Comparison of ENCODE assay signal across 20 cellular contexts in genomic region chr5:111722016-111722591, GRCh38.
"Had no signal": no experiment of that assay in that cellular context is flagged by ENCODE, and none has a peak within 500 bp of the region (broad histone marks: within the 10 kb centered on the region; RNA-seq: fewer than 3 reads in every experiment).

No MANE protein-coding gene starts in this region.

- ATAC-seq: left cardiac atrium; natural killer cell; stimulated activated naive B cell treated with anti-CD40 and anti-IgM and Interleukin-4, amounts not matched to agents 10 μg/mL and 1 μg/mL and 100 μg/mL, for 72 hours; T-cell had no signal

- H3K27ac Mint-ChIP-seq: activated B cell treated with CpG ODN at 0.5 μM for 24 hours; activated CD4-positive, alpha-beta memory T cell treated with anti-CD3 and anti-CD28 coated beads, Interleukin-2, amount 10 ng/mL, durations not matched to agents 7 days and 5 days; activated T-helper 2 cell treated with anti-CD3 and anti-CD28 coated beads, Interferon-gamma antibody, Interleukin-2, Interleukin-4, amounts not matched to agents 10 μg/mL and 5 μg/mL and 100 μg/mL, durations not matched to agents 14 hours and 24 hours and 36 hours; dendritic cell treated with granulocyte-macrophage colony-stimulating factor and Interleukin-4, amounts not matched to agents 40 ng/mL and 50 ng/mL, for 4 days; natural killer cell; stimulated activated naive B cell treated with anti-CD40 and anti-IgM and Interleukin-4, amounts not matched to agents 10 μg/mL and 1 μg/mL and 100 μg/mL, for 72 hours; T-cell had no signal

- H3K4me3 ChIP-seq: ascending aorta, esophagus muscularis mucosa, hepatocyte, thoracic aorta, upper lobe of left lung had no signal

- H3K36me3 ChIP-seq: ascending aorta, thoracic aorta, upper lobe of left lung had no signal

- H3K4me3 Mint-ChIP-seq: activated B cell treated with CpG ODN at 0.5 μM for 24 hours; activated CD4-positive, alpha-beta memory T cell treated with anti-CD3 and anti-CD28 coated beads, Interleukin-2, amount 10 ng/mL, durations not matched to agents 7 days and 5 days; dendritic cell treated with granulocyte-macrophage colony-stimulating factor and Interleukin-4, amounts not matched to agents 40 ng/mL and 50 ng/mL, for 4 days; natural killer cell; stimulated activated naive B cell treated with anti-CD40 and anti-IgM and Interleukin-4, amounts not matched to agents 10 μg/mL and 1 μg/mL and 100 μg/mL, for 72 hours; T-cell had no signal

- H3K4me1 ChIP-seq: ascending aorta, esophagus muscularis mucosa, upper lobe of left lung had no signal

- H3K9me3 ChIP-seq: ascending aorta, esophagus muscularis mucosa, thoracic aorta, upper lobe of left lung had no signal

- H3K4me1 Mint-ChIP-seq: activated B cell treated with CpG ODN at 0.5 μM for 24 hours; activated CD4-positive, alpha-beta memory T cell treated with anti-CD3 and anti-CD28 coated beads, Interleukin-2, amount 10 ng/mL, durations not matched to agents 7 days and 5 days; natural killer cell; T-cell had no signal

- H3K36me3 Mint-ChIP-seq: natural killer cell; stimulated activated naive B cell treated with anti-CD40 and anti-IgM and Interleukin-4, amounts not matched to agents 10 μg/mL and 1 μg/mL and 100 μg/mL, for 72 hours; T-cell had no signal

- H3K27me3 Mint-ChIP-seq: activated CD4-positive, alpha-beta memory T cell treated with anti-CD3 and anti-CD28 coated beads, Interleukin-2, amount 10 ng/mL, durations not matched to agents 7 days and 5 days; dendritic cell treated with granulocyte-macrophage colony-stimulating factor and Interleukin-4, amounts not matched to agents 40 ng/mL and 50 ng/mL, for 4 days had no signal

- H3K27ac ChIP-seq: ascending aorta, esophagus muscularis mucosa, hepatocyte, thoracic aorta, upper lobe of left lung had no signal

- H3K27me3 ChIP-seq: ascending aorta, esophagus muscularis mucosa, hepatocyte, upper lobe of left lung had no signal

- DNase-seq: activated B cell treated with CpG ODN at 0.5 μM for 24 hours; activated CD4-positive, alpha-beta memory T cell treated with anti-CD3 and anti-CD28 coated beads, Interleukin-2, amount 10 ng/mL, durations not matched to agents 7 days and 5 days; activated CD4-positive, alpha-beta T cell treated with anti-CD3 and anti-CD28 coated beads for 4 hours; activated naive CD4-positive, alpha-beta T cell treated with Interleukin-2 at 50 U/mL for 16 hours; activated T-cell treated with anti-CD3 and anti-CD28 coated beads, Interleukin-2, amount 50 U/mL, for 1 hour; effector CD8-positive, alpha-beta T cell; left cardiac atrium; mesendoderm; natural killer cell; posterior cingulate gyrus; retina; stimulated activated naive B cell treated with anti-CD40 and anti-IgM and Interleukin-4, amounts not matched to agents 10 μg/mL and 1 μg/mL and 100 μg/mL, for 72 hours; T-cell; upper lobe of left lung had no signal

- H3K9me3 Mint-ChIP-seq: activated B cell treated with CpG ODN at 0.5 μM for 24 hours; activated CD4-positive, alpha-beta memory T cell treated with anti-CD3 and anti-CD28 coated beads, Interleukin-2, amount 10 ng/mL, durations not matched to agents 7 days and 5 days; activated T-helper 2 cell treated with anti-CD3 and anti-CD28 coated beads, Interferon-gamma antibody, Interleukin-2, Interleukin-4, amounts not matched to agents 10 μg/mL and 5 μg/mL and 100 μg/mL, durations not matched to agents 14 hours and 24 hours and 36 hours; dendritic cell treated with granulocyte-macrophage colony-stimulating factor and Interleukin-4, amounts not matched to agents 40 ng/mL and 50 ng/mL, for 4 days; natural killer cell; stimulated activated naive B cell treated with anti-CD40 and anti-IgM and Interleukin-4, amounts not matched to agents 10 μg/mL and 1 μg/mL and 100 μg/mL, for 72 hours; T-cell had no signal
